22 cellular contexts compared by ENCODE assay signal in genomic region chr4:26434030-26434639, GRCh38. TPM values are rescaled to one million over a fixed set of nuclear protein-coding genes. Genes with fewer than 3 reads are reported as not detected.
A peak's percentile ranks its signal among the peaks of the same experiment; 100 is the strongest.
DNase-seq lines count a peak whose midpoint lies in the region; ATAC-seq, FAIRE-seq and TF ChIP-seq lines count a peak whose summit lies in the region.
"Had no signal": no experiment of that assay in that cellular context is flagged by ENCODE, and none has a peak within 500 bp of the region (broad histone marks: within the 10 kb centered on the region; RNA-seq: fewer than 3 reads in every experiment).

No MANE protein-coding gene starts in this region.

- H3K4me3 ChIP-seq in breast epithelium (no peak overlapping the region), fibroblast of villous mesenchyme (ENCODE audit: low read depth, low read length) (no peak overlapping the region)
- H3K4me3 ChIP-seq: upper lobe of right lung had no signal

- H3K9me3 ChIP-seq in breast epithelium: no peaks in the 10 kb centered on the region
- H3K9me3 ChIP-seq: upper lobe of right lung had no signal

- FAIRE-seq in RCC 7860 (lab: Jason Lieb, UNC): no peak

- no peak for ATAC-seq in HG03175 (IDR thresholded peaks at IDR 0.05; ENCODE audit: unreplicated experiment)
- no peak for ATAC-seq in HG02759 (IDR thresholded peaks at IDR 0.05; ENCODE audit: unreplicated experiment)
- ATAC-seq: sciatic nerve; stimulated activated naive CD8-positive, alpha-beta T cell treated with anti-CD3 and anti-CD28 coated beads, Interleukin-15, amount 100 ng/mL, for 72 hours; upper lobe of right lung had no signal

- no peak for DNase-seq in MCF 10A (ENCODE audit: unreplicated experiment)
- DNase-seq in breast epithelium (ENCODE audit: low spot score in 2 of 2): no peak
- DNase-seq in fibroblast of villous mesenchyme (ENCODE audit: low read depth): peak; percentile 44
- DNase-seq in stromal cell of bone marrow (ENCODE audit: low read depth): peak; percentile 48
- no peak for DNase-seq in RCC 7860 (ENCODE audit: low spot score)
- DNase-seq: activated CD4-positive, alpha-beta T cell treated with anti-CD3 and anti-CD28 coated beads for 4 hours; activated CD8-positive, alpha-beta memory T cell treated with anti-CD3 and anti-CD28 coated beads, Interleukin-2, amount 50 U/mL, for 48 hours; activated naive CD8-positive, alpha-beta T cell treated with anti-CD3 and anti-CD28 coated beads for 36 hours; caudate nucleus; DMS79 treated with DMSO at 0.1 percent for 48 hours; effector CD4-positive, alpha-beta T cell; GOT3; NCI-H1694; NK-92 treated with Interleukin-12 subunit alpha and Interleukin-12 subunit beta, amount 100 ng/mL, for 24 hours; occipital lobe; RPMI8226; stimulated activated naive CD8-positive, alpha-beta T cell treated with anti-CD3 and anti-CD28 coated beads, Interleukin-15, amount 100 ng/mL, for 72 hours; upper lobe of right lung had no signal

- no peak for TF ChIP-seq CTCF in MCF 10A (IDR thresholded peaks at IDR 0.05; ENCODE audit: unreplicated experiment)
- TF ChIP-seq CTCF in breast epithelium (IDR thresholded peaks at IDR 0.05): no peak
- no peak for TF ChIP-seq CTCF in brain (conservative IDR thresholded peaks at IDR 0.05)
- TF ChIP-seq CTCF in fibroblast of villous mesenchyme (IDR thresholded peaks at IDR 0.05; ENCODE audit: insufficient read depth, low read depth, low read length): no peak

- no peak for TF ChIP-seq POLR2A in breast epithelium (IDR thresholded peaks at IDR 0.05)

- CTCF ChIA-PET in MCF 10A (lab: Yijun Ruan, JAX): interaction anchor here (1.1 kb wide), 1 partner anchor 290 kb away, joined by 3 read pairs; no protein-coding TSS in a partner anchor

- no peaks in the 10 kb centered on the region for H3K27me3 ChIP-seq in breast epithelium
- H3K27me3 ChIP-seq: upper lobe of right lung had no signal

- BruUV-seq in MCF 10A (replicated peaks; lab: Mats Ljungman, UMichigan): no TSS peak

- H3K4me1 ChIP-seq in breast epithelium: no peaks in the 10 kb centered on the region

- H3K36me3 Mint-ChIP-seq in MCF 10A (ENCODE audit: insufficient read depth, unreplicated experiment): peaks cover 65% of the 10 kb centered on the region
- H3K36me3 Mint-ChIP-seq in brain: peaks cover 72% of the 10 kb centered on the region

- intact Hi-C loops in MCF 10A (cut with micrococcal nuclease) (no loop called here), breast epithelium (cut with DNase I; ENCODE audit: low total_unique reads) (no loop called here)

- no peak overlapping the region for H3K27ac ChIP-seq in breast epithelium
- H3K27ac ChIP-seq: upper lobe of right lung had no signal

- H3K4me1 Mint-ChIP-seq in MCF 10A (ENCODE audit: insufficient read depth, unreplicated experiment) (peaks cover 15% of the 10 kb centered on the region), brain (peaks cover 30% of the 10 kb centered on the region)
- H3K4me1 Mint-ChIP-seq: activated naive CD8-positive, alpha-beta T cell treated with anti-CD3 and anti-CD28 coated beads for 36 hours; stimulated activated naive CD8-positive, alpha-beta T cell treated with anti-CD3 and anti-CD28 coated beads, Interleukin-15, amount 100 ng/mL, for 72 hours had no signal

- no peaks in the 10 kb centered on the region for H3K36me3 ChIP-seq in breast epithelium

- H3K27me3 Mint-ChIP-seq in MCF 10A (ENCODE audit: insufficient read depth, unreplicated experiment) (no peaks in the 10 kb centered on the region), brain (no peaks in the 10 kb centered on the region)
- H3K27me3 Mint-ChIP-seq: activated naive CD8-positive, alpha-beta T cell treated with anti-CD3 and anti-CD28 coated beads for 36 hours; stimulated activated naive CD8-positive, alpha-beta T cell treated with anti-CD3 and anti-CD28 coated beads, Interleukin-15, amount 100 ng/mL, for 72 hours had no signal

- H3K27ac Mint-ChIP-seq in MCF 10A (ENCODE audit: low read depth, unreplicated experiment) (peak overlapping the region; percentile 78), brain (peak overlapping the region in 4 of 5 experiments; percentile 14 to 89 (median 68))
- H3K27ac Mint-ChIP-seq: activated naive CD8-positive, alpha-beta T cell treated with anti-CD3 and anti-CD28 coated beads for 36 hours had no signal

- H3K4me3 Mint-ChIP-seq in MCF 10A (ENCODE audit: unreplicated experiment) (no peak overlapping the region), brain (no peak overlapping the region)
- H3K4me3 Mint-ChIP-seq: activated naive CD8-positive, alpha-beta T cell treated with anti-CD3 and anti-CD28 coated beads for 36 hours; stimulated activated naive CD8-positive, alpha-beta T cell treated with anti-CD3 and anti-CD28 coated beads, Interleukin-15, amount 100 ng/mL, for 72 hours had no signal

- POLR2A ChIA-PET in MCF 10A (lab: Yijun Ruan, JAX): interaction anchor here (0.6 kb wide), 1 partner anchor 152 kb away, joined by 3 read pairs; no protein-coding TSS in a partner anchor

- no peaks in the 10 kb centered on the region for H3K9me3 Mint-ChIP-seq in MCF 10A (ENCODE audit: unreplicated experiment)
- no peaks in the 10 kb centered on the region for H3K9me3 Mint-ChIP-seq in brain
- H3K9me3 Mint-ChIP-seq: activated naive CD8-positive, alpha-beta T cell treated with anti-CD3 and anti-CD28 coated beads for 36 hours; stimulated activated naive CD8-positive, alpha-beta T cell treated with anti-CD3 and anti-CD28 coated beads, Interleukin-15, amount 100 ng/mL, for 72 hours had no signal

RNA-seq across cellular contexts. Expression of gene CCKAR, which starts 56.1 kb away (rescaled TPM):
- not detected in 2 replicates for total RNA-seq in MCF 10A (2022)
- not detected for total RNA-seq in breast epithelium
- polyA plus RNA-seq in brain (ENCODE audit: insufficient read depth, low read depth, low replicate concordance): 0.19 TPM
- 0.43 TPM in 1 of 2 replicates, not detected in the other for total RNA-seq in fibroblast of villous mesenchyme
- total RNA-seq: activated naive CD8-positive, alpha-beta T cell treated with anti-CD3 and anti-CD28 coated beads for 36 hours; occipital lobe; sciatic nerve; upper lobe of right lung had no signal

Comparison
In these comparisons a context has a peak if more than half of its experiments do, and no peak if none do; other contexts are left out.
1. DNase-seq: peak in fibroblast of villous mesenchyme (single experiment) and stromal cell of bone marrow (single experiment); none in MCF 10A (single experiment), breast epithelium (0 of 2) and RCC 7860 (single experiment).